In genomic region chr17:18481803-18482202, GRCh38 we compare ENCODE assay signal across 3 cellular contexts. TPM values are rescaled to one million over a fixed set of nuclear protein-coding genes. Genes with fewer than 3 reads are reported as not detected.
"Had no signal": no experiment of that assay in that cellular context is flagged by ENCODE, and none has a peak within 500 bp of the region (broad histone marks: within the 10 kb centered on the region; RNA-seq: fewer than 3 reads in every experiment).

No MANE protein-coding gene starts in this region.

RNA-seq across cellular contexts. Expression of gene LGALS9C, which starts 5.2 kb away (rescaled TPM):
- total RNA-seq: LHCN-M2, M059J, MCF 10A had no signal
